In the genomic region with DNA sequence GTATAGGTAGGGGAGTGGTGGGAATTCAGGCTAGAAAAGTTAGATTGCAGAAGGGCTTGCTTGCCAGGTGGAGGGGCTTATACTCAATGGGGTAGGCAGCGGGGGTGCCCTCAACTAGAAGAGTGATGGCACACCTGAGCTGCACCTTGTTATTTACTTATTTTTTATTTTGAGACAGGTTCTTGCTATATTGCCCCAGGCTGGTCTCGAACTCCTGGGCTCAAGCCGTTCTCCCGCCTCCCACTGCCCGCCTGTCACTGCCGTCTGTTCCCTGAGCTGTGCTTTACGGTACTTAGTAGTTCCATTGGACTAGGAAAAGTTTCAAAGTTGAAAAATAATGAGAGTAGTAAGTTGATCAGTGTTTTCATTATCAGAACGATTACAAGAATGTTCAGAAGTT, we compare ENCODE assay signal across 1 cellular context.
TF ChIP-seq lines count a peak whose summit lies in the region.

No MANE protein-coding gene starts in this region.

TF ChIP-seq in HepG2, 621 proteins besides CTCF, POLR2A, EP300 and RAD21 (continued from another document):
- TF ChIP-seq, protein P1, sequence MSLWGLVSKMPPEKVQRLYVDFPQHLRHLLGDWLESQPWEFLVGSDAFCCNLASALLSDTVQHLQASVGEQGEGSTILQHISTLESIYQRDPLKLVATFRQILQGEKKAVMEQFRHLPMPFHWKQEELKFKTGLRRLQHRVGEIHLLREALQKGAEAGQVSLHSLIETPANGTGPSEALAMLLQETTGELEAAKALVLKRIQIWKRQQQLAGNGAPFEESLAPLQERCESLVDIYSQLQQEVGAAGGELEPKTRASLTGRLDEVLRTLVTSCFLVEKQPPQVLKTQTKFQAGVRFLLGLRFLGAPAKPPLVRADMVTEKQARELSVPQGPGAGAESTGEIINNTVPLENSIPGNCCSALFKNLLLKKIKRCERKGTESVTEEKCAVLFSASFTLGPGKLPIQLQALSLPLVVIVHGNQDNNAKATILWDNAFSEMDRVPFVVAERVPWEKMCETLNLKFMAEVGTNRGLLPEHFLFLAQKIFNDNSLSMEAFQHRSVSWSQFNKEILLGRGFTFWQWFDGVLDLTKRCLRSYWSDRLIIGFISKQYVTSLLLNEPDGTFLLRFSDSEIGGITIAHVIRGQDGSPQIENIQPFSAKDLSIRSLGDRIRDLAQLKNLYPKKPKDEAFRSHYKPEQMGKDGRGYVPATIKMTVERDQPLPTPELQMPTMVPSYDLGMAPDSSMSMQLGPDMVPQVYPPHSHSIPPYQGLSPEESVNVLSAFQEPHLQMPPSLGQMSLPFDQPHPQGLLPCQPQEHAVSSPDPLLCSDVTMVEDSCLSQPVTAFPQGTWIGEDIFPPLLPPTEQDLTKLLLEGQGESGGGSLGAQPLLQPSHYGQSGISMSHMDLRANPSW (CRISPR knock-in tag; IDR thresholded peaks at IDR 0.05; ENCODE audit: borderline replicate concordance), result no peak
- TF ChIP-seq ZFP36L2 (CRISPR knock-in tag; IDR thresholded peaks at IDR 0.05), result no peak
- no peak for TF ChIP-seq SATB2 (CRISPR knock-in tag; IDR thresholded peaks at IDR 0.05)
- no peak for TF ChIP-seq ZFP36L1 (CRISPR knock-in tag; IDR thresholded peaks at IDR 0.05)
- TF ChIP-seq, protein P2, sequence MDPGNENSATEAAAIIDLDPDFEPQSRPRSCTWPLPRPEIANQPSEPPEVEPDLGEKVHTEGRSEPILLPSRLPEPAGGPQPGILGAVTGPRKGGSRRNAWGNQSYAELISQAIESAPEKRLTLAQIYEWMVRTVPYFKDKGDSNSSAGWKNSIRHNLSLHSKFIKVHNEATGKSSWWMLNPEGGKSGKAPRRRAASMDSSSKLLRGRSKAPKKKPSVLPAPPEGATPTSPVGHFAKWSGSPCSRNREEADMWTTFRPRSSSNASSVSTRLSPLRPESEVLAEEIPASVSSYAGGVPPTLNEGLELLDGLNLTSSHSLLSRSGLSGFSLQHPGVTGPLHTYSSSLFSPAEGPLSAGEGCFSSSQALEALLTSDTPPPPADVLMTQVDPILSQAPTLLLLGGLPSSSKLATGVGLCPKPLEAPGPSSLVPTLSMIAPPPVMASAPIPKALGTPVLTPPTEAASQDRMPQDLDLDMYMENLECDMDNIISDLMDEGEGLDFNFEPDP (CRISPR knock-in tag; conservative IDR thresholded peaks at IDR 0.05), result no peak
- TF ChIP-seq HES4 (CRISPR knock-in tag; IDR thresholded peaks at IDR 0.05; ENCODE audit: borderline replicate concordance), result no peak
- no peak for TF ChIP-seq KAT8 (CRISPR knock-in tag; IDR thresholded peaks at IDR 0.05)
- no peak for TF ChIP-seq ZNF768 (CRISPR knock-in tag; IDR thresholded peaks at IDR 0.05)
